26 cellular contexts compared by ENCODE assay signal in the genomic region with DNA sequence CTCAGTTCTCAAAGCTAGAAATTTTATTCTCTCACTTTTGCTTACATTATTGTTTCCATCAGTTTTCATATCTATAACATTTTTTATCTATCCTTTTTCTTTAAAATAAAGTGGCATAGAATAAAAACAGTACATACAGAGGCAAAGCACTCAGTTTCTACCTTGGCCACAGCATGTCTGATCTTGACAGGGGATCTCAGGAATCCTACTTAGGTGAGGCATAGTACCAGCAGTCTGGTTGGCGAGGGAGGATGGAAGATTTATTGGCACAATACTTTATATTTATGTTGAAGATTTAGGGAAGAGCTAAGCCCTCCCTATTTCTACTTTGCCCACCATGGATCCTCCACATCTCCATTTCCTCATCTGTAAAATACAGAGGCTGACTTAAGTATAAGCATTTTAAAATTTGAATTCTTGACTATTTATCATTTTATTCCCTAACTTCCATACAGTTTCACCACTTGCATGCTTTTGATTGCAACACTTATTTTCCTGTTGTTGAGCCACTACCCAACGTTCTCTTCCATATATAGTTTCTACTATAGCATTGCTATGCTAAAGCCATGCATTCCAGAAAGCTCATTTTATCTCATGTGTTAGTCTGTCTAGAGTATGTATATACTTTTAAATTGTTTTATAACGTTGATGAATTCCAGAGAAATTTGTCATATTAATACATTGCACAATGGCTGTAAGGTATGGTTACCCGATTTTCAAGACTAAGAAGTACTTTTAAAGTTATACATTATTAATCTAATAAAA.
A peak's percentile ranks its signal among the peaks of the same experiment; 100 is the strongest.
DNase-seq lines count a peak whose midpoint lies in the region; ATAC-seq and TF ChIP-seq lines count a peak whose summit lies in the region.
"Had no signal": no experiment of that assay in that cellular context is flagged by ENCODE, and none has a peak within 500 bp of the region (broad histone marks: within the 10 kb centered on the region; RNA-seq: fewer than 3 reads in every experiment).

No MANE protein-coding gene starts in this region.

- no peaks in the 10 kb centered on the region for H3K9me2 ChIP-seq in GM23248 (ENCODE audit: insufficient read depth)
- H3K9me2 ChIP-seq: SK-N-SH had no signal

- H3K4me2 ChIP-seq in mammary epithelial cell (ENCODE audit: insufficient read depth, low read depth, low read length) (peak overlapping the region; percentile 16), GM23248 (ENCODE audit: unreplicated experiment) (no peak overlapping the region)
- H3K4me2 ChIP-seq: A549, KMS-11, SK-N-SH had no signal

- H3K4me3 Mint-ChIP-seq in activated CD8-positive, alpha-beta T cell treated with anti-CD3 and anti-CD28 coated beads for 36 hours: no peak overlapping the region
- H3K4me3 Mint-ChIP-seq: CD4-positive, alpha-beta memory T cell; H9; HFFc6; IgD-negative memory B cell; T-helper 17 cell had no signal

- no peak overlapping the region for H3K4me3 ChIP-seq in mammary epithelial cell (replicated peaks in 1 of 3; ENCODE audit: insufficient read depth in 1 of 3, low read depth in 2 of 3, low read length in 3 of 3)
- H3K4me3 ChIP-seq in GM23248: no peak overlapping the region
- H3K4me3 ChIP-seq: A549; BLaER1 treated with 17β-estradiol and CSF1 and Interleukin-3, amounts not matched to agents 10 nM and 100 nM; GM12878; Peyer's patch had no signal

- WGBS in mammary epithelial cell (ENCODE audit: low coverage, missing lambda C conversion rate): 56% methylated on average over 4 of the region's 4 CpGs
- WGBS in GM23248 (ENCODE audit: low coverage in 1 of 2, low lambda C conversion rate in 2 of 2, missing lambda C conversion rate in 2 of 2), 2 experiments: 63 to 64% methylated on average over 4 of the region's 4 CpGs

- peaks cover 17% of the 10 kb centered on the region for H3F3A ChIP-seq in GM23248 (ENCODE audit: insufficient read depth)

- POLR2A ChIA-PET in activated CD8-positive, alpha-beta T cell treated with anti-CD3 and anti-CD28 coated beads for 36 hours (lab: Charles Lee): no interaction called here

- in situ Hi-C loops in mammary epithelial cell (cut with MboI; ENCODE audit: low sequenced_read_pairs in 2 of 2): no loop called here
- in situ Hi-C loops in GM23248 (cut with MboI): no loop called here

- H3K27ac ChIP-seq in mammary epithelial cell (ENCODE audit: insufficient read depth, low read depth, low read length) (no peak overlapping the region), GM23248 (no peak overlapping the region)
- H3K27ac ChIP-seq: A549; BLaER1 treated with 17β-estradiol and CSF1 and Interleukin-3, amounts not matched to agents 10 nM and 100 nM; KMS-11; Peyer's patch had no signal

- H3K9me3 ChIP-seq in mammary epithelial cell (replicated peaks; ENCODE audit: insufficient read depth, low read length) (peaks cover 3% of the 10 kb centered on the region), GM23248 (ENCODE audit: low read depth) (no peaks in the 10 kb centered on the region)
- H3K9me3 ChIP-seq: A549; BLaER1 treated with 17β-estradiol and CSF1 and Interleukin-3, amounts not matched to agents 10 nM and 100 nM; Peyer's patch; SK-N-SH had no signal

- H3K4me1 Mint-ChIP-seq in activated CD8-positive, alpha-beta T cell treated with anti-CD3 and anti-CD28 coated beads for 36 hours (ENCODE audit: low read depth): no peaks in the 10 kb centered on the region
- H3K4me1 Mint-ChIP-seq: CD4-positive, alpha-beta memory T cell; IgD-negative memory B cell; T-helper 17 cell had no signal

- no peaks in the 10 kb centered on the region for H3K27me3 Mint-ChIP-seq in activated CD8-positive, alpha-beta T cell treated with anti-CD3 and anti-CD28 coated beads for 36 hours
- H3K27me3 Mint-ChIP-seq: CD4-positive, alpha-beta memory T cell; T-helper 17 cell had no signal

- H3K9ac ChIP-seq in mammary epithelial cell (ENCODE audit: insufficient read depth, low read length) (no peak overlapping the region), GM23248 (no peak overlapping the region)
- H3K9ac ChIP-seq: BLaER1 treated with 17β-estradiol and CSF1 and Interleukin-3, amounts not matched to agents 10 nM and 100 nM; KMS-11; SK-N-SH had no signal

- DNase-seq in HPDE6-E6E7 (ENCODE audit: extremely low spot score) (peak; percentile 11), MV-4-11 (lab: John Stamatoyannopoulos, UW) (peak; percentile 4), mammary epithelial cell (peak; percentile 8), iris pigment epithelial cell (ENCODE audit: low read depth) (peak; percentile 37), GM23248 (no peak)
- no peak for DNase-seq in activated CD8-positive, alpha-beta memory T cell treated with anti-CD3 and anti-CD28 coated beads for 24 hours
- DNase-seq in activated CD8-positive, alpha-beta T cell treated with anti-CD3 and anti-CD28 coated beads for 36 hours: no peak
- DNase-seq: AML-193; CD4-positive, alpha-beta memory T cell; COR-L47; H9; HFFc6; NCI-H2029; NCI-H2227 treated with DMSO at 0.1 percent for 48 hours; NCI-H526 treated with DMSO at 0.1 percent for 48 hours; Peyer's patch; SIG-M5; SK-N-SH; SW 1271; T-helper 17 cell had no signal

- intact Hi-C loops in mammary epithelial cell (cut with micrococcal nuclease): no loop called here
- intact Hi-C loops in activated CD8-positive, alpha-beta T cell treated with anti-CD3 and anti-CD28 coated beads for 36 hours (cut with micrococcal nuclease): no loop called here

- no peaks in the 10 kb centered on the region for H3K36me3 Mint-ChIP-seq in activated CD8-positive, alpha-beta T cell treated with anti-CD3 and anti-CD28 coated beads for 36 hours (ENCODE audit: low read depth)
- H3K36me3 Mint-ChIP-seq: CD4-positive, alpha-beta memory T cell; IgD-negative memory B cell had no signal

- H3K27me3 ChIP-seq in mammary epithelial cell (ENCODE audit: insufficient read depth, low read length): no peaks in the 10 kb centered on the region
- peaks cover 44% of the 10 kb centered on the region for H3K27me3 ChIP-seq in GM23248 (replicated peaks; ENCODE audit: insufficient read depth)
- H3K27me3 ChIP-seq: BLaER1 treated with 17β-estradiol and CSF1 and Interleukin-3, amounts not matched to agents 10 nM and 100 nM; Peyer's patch had no signal

- H4K20me1 ChIP-seq in mammary epithelial cell (ENCODE audit: insufficient read depth, low read length): no peaks in the 10 kb centered on the region
- no peaks in the 10 kb centered on the region for H4K20me1 ChIP-seq in GM23248 (ENCODE audit: insufficient read depth)
- H4K20me1 ChIP-seq: BLaER1 treated with 17β-estradiol and CSF1 and Interleukin-3, amounts not matched to agents 10 nM and 100 nM had no signal

- TF ChIP-seq CTCF in mammary epithelial cell (conservative IDR thresholded peaks at IDR 0.05 in 1 of 2, IDR thresholded peaks at IDR 0.05 in 1 of 2; ENCODE audit: extremely low read depth in 1 of 2, insufficient read depth in 1 of 2, low read depth in 1 of 2, low read length in 2 of 2): no peak
- TF ChIP-seq CTCF in activated CD8-positive, alpha-beta T cell treated with anti-CD3 and anti-CD28 coated beads for 36 hours (IDR thresholded peaks at IDR 0.05): no peak

- no TSS peak for BruUV-seq in mammary epithelial cell (replicated peaks; lab: Mats Ljungman, UMichigan)

- dilution Hi-C loops in mammary epithelial cell (cut with HindIII; ENCODE audit: low sequenced_read_pairs): no loop called here

- no peaks in the 10 kb centered on the region for H3K9me3 Mint-ChIP-seq in activated CD8-positive, alpha-beta T cell treated with anti-CD3 and anti-CD28 coated beads for 36 hours
- H3K9me3 Mint-ChIP-seq: CD4-positive, alpha-beta memory T cell; H9; HFFc6; IgD-negative memory B cell had no signal

- ATAC-seq in GM21737 (IDR thresholded peaks at IDR 0.05; ENCODE audit: unreplicated experiment): no peak
- no peak for ATAC-seq in activated CD8-positive, alpha-beta T cell treated with anti-CD3 and anti-CD28 coated beads for 36 hours
- ATAC-seq: A549, GM12878, T-helper 17 cell had no signal

- H3K4me1 ChIP-seq in mammary epithelial cell (ENCODE audit: insufficient read depth, low read length) (peaks cover 11% of the 10 kb centered on the region), GM23248 (ENCODE audit: insufficient read depth) (peaks cover 15% of the 10 kb centered on the region)
- H3K4me1 ChIP-seq: A549, Peyer's patch had no signal

- CTCF ChIA-PET in mammary epithelial cell (lab: Charles Lee; ENCODE audit: low non-redundant PET): no interaction called here
- CTCF ChIA-PET in activated CD8-positive, alpha-beta T cell treated with anti-CD3 and anti-CD28 coated beads for 36 hours (lab: Charles Lee): no interaction called here

- H2AFZ ChIP-seq in mammary epithelial cell (ENCODE audit: low read depth, low read length) (no peak overlapping the region), GM23248 (no peak overlapping the region)

- H3K36me3 ChIP-seq in mammary epithelial cell (ENCODE audit: insufficient read depth, low read length): no peaks in the 10 kb centered on the region
- no peaks in the 10 kb centered on the region for H3K36me3 ChIP-seq in GM23248 (ENCODE audit: low read depth)
- H3K36me3 ChIP-seq: BLaER1 treated with 17β-estradiol and CSF1 and Interleukin-3, amounts not matched to agents 10 nM and 100 nM; Peyer's patch had no signal

- H3K79me2 ChIP-seq in mammary epithelial cell (ENCODE audit: insufficient read depth, low read length) (no peaks in the 10 kb centered on the region), GM23248 (ENCODE audit: insufficient read depth) (no peaks in the 10 kb centered on the region)

- H3K27ac Mint-ChIP-seq in activated CD8-positive, alpha-beta T cell treated with anti-CD3 and anti-CD28 coated beads for 36 hours: no peak overlapping the region
- H3K27ac Mint-ChIP-seq: CD4-positive, alpha-beta memory T cell; H9; HFFc6; IgD-negative memory B cell; T-helper 17 cell had no signal

Comparison
In these comparisons a context has a peak if more than half of its experiments do, and no peak if none do; other contexts are left out.
1. DNase-seq: peak in HPDE6-E6E7 (single experiment), MV-4-11 (single experiment), mammary epithelial cell (single experiment) and iris pigment epithelial cell (single experiment); none in activated CD8-positive, alpha-beta memory T cell treated with anti-CD3 and anti-CD28 coated beads for 24 hours (single experiment), activated CD8-positive, alpha-beta T cell treated with anti-CD3 and anti-CD28 coated beads for 36 hours (single experiment) and GM23248 (single experiment).